ENCODE assay signal across 29 cellular contexts in genomic region chr12:108401964-108402363, GRCh38.
"Had no signal": no experiment of that assay in that cellular context is flagged by ENCODE, and none has a peak within 500 bp of the region (broad histone marks: within the 10 kb centered on the region; RNA-seq: fewer than 3 reads in every experiment).

No MANE protein-coding gene starts in this region.

- DNase-seq: natural killer cell; occipital lobe; ovary; posterior cingulate gyrus; psoas muscle; right cardiac atrium; right lobe of liver; sigmoid colon; small intestine; stimulated activated CD4-positive, alpha-beta T cell treated with anti-CD3 and anti-CD28 coated beads, Interleukin-15, amount 100 ng/mL, for 24 hours; stimulated activated CD4-positive, alpha-beta T cell treated with anti-CD3 and anti-CD28 coated beads, Interleukin-2, amount 100 ng/mL, for 24 hours; stimulated activated CD4-positive, alpha-beta T cell treated with anti-CD3 and anti-CD28 coated beads, Interleukin-2, amount 100 ng/mL, for 48 hours; stimulated activated CD4-positive, alpha-beta T cell treated with anti-CD3 and anti-CD28 coated beads, Interleukin-4, amount 100 ng/mL, for 24 hours; stimulated activated naive B cell treated with anti-CD40 and anti-IgM and Interleukin-4, amounts not matched to agents 10 μg/mL and 1 μg/mL and 100 μg/mL, for 72 hours; stimulated activated naive CD4-positive, alpha-beta T cell treated with Interleukin-2 at 50 U/mL for 16 hours; stomach; thyroid gland; trophoblast cell; upper lobe of left lung had no signal

- H3K36me3 ChIP-seq: neural progenitor cell, ovary, right lobe of liver, sigmoid colon, stomach, suprapubic skin, thoracic aorta, thyroid gland, tibial nerve, upper lobe of left lung, vagina had no signal

- H3K9me3 ChIP-seq: ovary, right lobe of liver, sigmoid colon, suprapubic skin, thoracic aorta, thyroid gland, vagina had no signal

- H3K4me1 ChIP-seq: parathyroid adenoma, psoas muscle, right lobe of liver, suprapubic skin, thyroid gland, upper lobe of left lung, vagina had no signal

- H3K27me3 ChIP-seq: neural progenitor cell, ovary, right lobe of liver, sigmoid colon, stomach, suprapubic skin, thyroid gland, tibial nerve, upper lobe of left lung, vagina had no signal

- H3K27ac Mint-ChIP-seq: natural killer cell; nephron; neural progenitor cell; progenitor cell of endocrine pancreas; stimulated activated effector memory CD8-positive, alpha-beta T cell treated with anti-CD3 and anti-CD28 coated beads, Interleukin-12 subunit alpha, Interleukin-12 subunit beta, amount 100 ng/mL, for 72 hours; stimulated activated naive B cell treated with anti-CD40 and anti-IgM and Interleukin-4, amounts not matched to agents 10 μg/mL and 1 μg/mL and 100 μg/mL, for 72 hours; stimulated activated naive CD8-positive, alpha-beta T cell treated with anti-CD3 and anti-CD28 coated beads, Interleukin-15, Interleukin-2, amounts not matched to agents 100 ng/mL and 50 ng/mL, for 24 hours had no signal

- H3K4me3 Mint-ChIP-seq: natural killer cell; nephron; neural progenitor cell; stimulated activated effector memory CD8-positive, alpha-beta T cell treated with anti-CD3 and anti-CD28 coated beads, Interleukin-12 subunit alpha, Interleukin-12 subunit beta, amount 100 ng/mL, for 72 hours; stimulated activated naive B cell treated with anti-CD40 and anti-IgM and Interleukin-4, amounts not matched to agents 10 μg/mL and 1 μg/mL and 100 μg/mL, for 72 hours; stimulated activated naive CD8-positive, alpha-beta T cell treated with anti-CD3 and anti-CD28 coated beads, Interleukin-15, Interleukin-2, amounts not matched to agents 100 ng/mL and 50 ng/mL, for 24 hours had no signal

- H3K4me1 Mint-ChIP-seq: natural killer cell; nephron; neural progenitor cell; stimulated activated effector memory CD8-positive, alpha-beta T cell treated with anti-CD3 and anti-CD28 coated beads, Interleukin-12 subunit alpha, Interleukin-12 subunit beta, amount 100 ng/mL, for 72 hours; stimulated activated naive B cell treated with anti-CD40 and anti-IgM and Interleukin-4, amounts not matched to agents 10 μg/mL and 1 μg/mL and 100 μg/mL, for 72 hours had no signal

- H2AFZ ChIP-seq: neural progenitor cell, parathyroid adenoma had no signal

- ATAC-seq: natural killer cell; psoas muscle; right cardiac atrium; right lobe of liver; stimulated activated effector memory CD8-positive, alpha-beta T cell treated with anti-CD3 and anti-CD28 coated beads, Interleukin-12 subunit alpha, Interleukin-12 subunit beta, amount 100 ng/mL, for 72 hours; stimulated activated naive B cell treated with anti-CD40 and anti-IgM and Interleukin-4, amounts not matched to agents 10 μg/mL and 1 μg/mL and 100 μg/mL, for 72 hours had no signal

- H3K4me3 ChIP-seq: neural progenitor cell, ovary, psoas muscle, right lobe of liver, sigmoid colon, stomach, suprapubic skin, thoracic aorta, thyroid gland, tibial nerve, upper lobe of left lung, vagina had no signal

- H3K4me2 ChIP-seq: neural progenitor cell had no signal

- H3K79me2 ChIP-seq: parathyroid adenoma had no signal

- H3K27ac ChIP-seq: neural progenitor cell, ovary, parathyroid adenoma, psoas muscle, right lobe of liver, sigmoid colon, stomach, suprapubic skin, thoracic aorta, thyroid gland, tibial nerve, upper lobe of left lung, vagina had no signal

- H3K36me3 Mint-ChIP-seq: neural progenitor cell; stimulated activated effector memory CD8-positive, alpha-beta T cell treated with anti-CD3 and anti-CD28 coated beads, Interleukin-12 subunit alpha, Interleukin-12 subunit beta, amount 100 ng/mL, for 72 hours; stimulated activated naive B cell treated with anti-CD40 and anti-IgM and Interleukin-4, amounts not matched to agents 10 μg/mL and 1 μg/mL and 100 μg/mL, for 72 hours had no signal
